9 cellular contexts compared by ENCODE assay signal in the genomic region with DNA sequence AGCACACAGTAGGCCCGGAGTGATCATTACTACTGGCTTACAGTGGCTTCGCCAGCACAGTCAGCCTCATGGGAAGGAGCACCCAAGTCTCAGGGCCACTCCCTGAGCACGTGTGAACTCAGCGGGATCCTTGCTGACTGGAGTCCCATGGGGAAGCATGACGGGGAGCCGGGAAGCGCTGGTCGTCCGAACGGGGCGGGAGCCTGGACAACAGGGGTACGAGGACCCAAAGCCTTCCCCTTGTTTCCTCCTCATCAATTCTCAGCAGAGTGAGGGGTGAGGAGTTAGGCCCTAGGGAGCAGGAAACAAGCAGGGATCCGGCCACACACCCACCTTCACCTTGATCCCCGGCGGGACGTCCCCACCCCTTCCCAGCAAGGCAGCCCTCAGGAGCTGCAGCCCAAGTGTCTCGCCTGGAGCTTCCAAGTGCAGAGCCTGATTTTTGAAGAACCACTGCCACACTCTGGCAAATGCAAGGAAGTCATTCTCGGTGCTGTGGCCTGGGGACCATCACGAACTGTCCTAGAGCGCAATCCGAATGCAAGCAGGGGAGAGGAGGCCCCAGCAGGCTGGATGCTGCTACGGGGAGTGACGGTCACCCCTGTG. TPM values are rescaled to one million over a fixed set of nuclear protein-coding genes. Genes with fewer than 3 reads are reported as not detected.
DNase-seq lines count a peak whose midpoint lies in the region; ATAC-seq and TF ChIP-seq lines count a peak whose summit lies in the region.
"Had no signal": no experiment of that assay in that cellular context is flagged by ENCODE, and none has a peak within 500 bp of the region (broad histone marks: within the 10 kb centered on the region; RNA-seq: fewer than 3 reads in every experiment).

No MANE protein-coding gene starts in this region.

- no peak overlapping the region for H2BK5ac ChIP-seq in trophoblast cell (ENCODE audit: low read depth, low read length, poor library complexity)

- intact Hi-C loops in heart right ventricle (cut with DNase I) = loop anchor here in 8 of 10 donors (2.0 to 10.0 kb wide), 8 partner anchors 322 to 978 kb away; no protein-coding TSS in a partner anchor

- WGBS in heart right ventricle, 2 donors = 26 to 27% methylated on average over 23 of the region's 23 CpGs
- WGBS in trophoblast cell (ENCODE audit: extremely low coverage, insufficient coverage, insufficient read length) = no CpG with 5 or more reads among the region's 23 CpGs

- no peak overlapping the region for H3K4me3 ChIP-seq in AG04449 (ENCODE audit: low read depth, low read length)
- peak overlapping the region in 9 of 10 donors; percentile 11 to 50 (median 33) for H3K4me3 ChIP-seq in heart right ventricle
- H3K4me3 ChIP-seq in trophoblast cell (ENCODE audit: low read depth, low read length) = no peak overlapping the region

- H3K4ac ChIP-seq in trophoblast cell (ENCODE audit: low read depth, low read length) = no peak overlapping the region

- H2AFZ ChIP-seq in trophoblast cell (ENCODE audit: insufficient read depth, low read length, poor library complexity) = peak overlapping the region; percentile 23

- H3K79me2 ChIP-seq in trophoblast cell (ENCODE audit: control insufficient read depth, insufficient read depth, low read length, poor library complexity) = no peaks in the 10 kb centered on the region

- ATAC-seq in T-helper 17 cell = peak; percentile 12
- ATAC-seq in heart right ventricle = peak; percentile 82 to 93 (median 88)
- no peak for ATAC-seq in HG02798 (IDR thresholded peaks at IDR 0.05; ENCODE audit: poor library complexity, unreplicated experiment)
- ATAC-seq in activated T-helper 17 cell treated with anti-CD3 and anti-CD28 coated beads, Interleukin-2, amount 50 U/mL, for 72 hours (replicated peaks) = no peak

- peak overlapping the region; percentile 73 for H4K91ac ChIP-seq in trophoblast cell (ENCODE audit: low read depth, low read length)

- CTCF ChIA-PET in AG04449 (lab: Yijun Ruan, JAX) = interaction anchor here (0.6 to 5.7 kb wide), 36 partner anchors 10 to 783 kb away, joined by 3 to 73 read pairs (median 4); partner anchors contain the start of genes B3GALNT2, RBM34 and TARBP1

- peak overlapping the region; percentile 57 for H3K18ac ChIP-seq in trophoblast cell (ENCODE audit: low read length)

- no peak overlapping the region for H4K12ac ChIP-seq in trophoblast cell (ENCODE audit: low read depth, low read length)

- peak overlapping the region; percentile 11 for H3K27ac Mint-ChIP-seq in T-helper 17 cell
- no peak overlapping the region for H3K27ac Mint-ChIP-seq in activated T-helper 17 cell treated with anti-CD3 and anti-CD28 coated beads, Interleukin-2, amount 50 U/mL, for 72 hours
- H3K27ac Mint-ChIP-seq: dendritic cell treated with granulocyte-macrophage colony-stimulating factor and Interleukin-4, amounts not matched to agents 40 ng/mL and 50 ng/mL, for 4 days had no signal

- peaks cover 7% of the 10 kb centered on the region for H3K4me1 Mint-ChIP-seq in T-helper 17 cell
- peaks cover 10% of the 10 kb centered on the region for H3K4me1 Mint-ChIP-seq in activated T-helper 17 cell treated with anti-CD3 and anti-CD28 coated beads, Interleukin-2, amount 50 U/mL, for 72 hours

- H3K36me3 Mint-ChIP-seq in T-helper 17 cell (ENCODE audit: low read depth) = peaks cover 3% of the 10 kb centered on the region
- H3K36me3 Mint-ChIP-seq in activated T-helper 17 cell treated with anti-CD3 and anti-CD28 coated beads, Interleukin-2, amount 50 U/mL, for 72 hours (ENCODE audit: low read depth) = no peaks in the 10 kb centered on the region

- no peaks in the 10 kb centered on the region for H3K27me3 ChIP-seq in heart right ventricle
- no peaks in the 10 kb centered on the region for H3K27me3 ChIP-seq in trophoblast cell (ENCODE audit: insufficient read depth, low read length)

- H2AK5ac ChIP-seq in trophoblast cell (ENCODE audit: low read length) = peak overlapping the region; percentile 76

- no peaks in the 10 kb centered on the region for H3K9me3 Mint-ChIP-seq in activated T-helper 17 cell treated with anti-CD3 and anti-CD28 coated beads, Interleukin-2, amount 50 U/mL, for 72 hours
- H3K9me3 Mint-ChIP-seq: dendritic cell treated with granulocyte-macrophage colony-stimulating factor and Interleukin-4, amounts not matched to agents 40 ng/mL and 50 ng/mL, for 4 days had no signal

- TF ChIP-seq CTCF in AG04449 (IDR thresholded peaks at IDR 0.05; ENCODE audit: insufficient read depth, low read length, missing control alignments) (peak; percentile 38), GM13977 (IDR thresholded peaks at IDR 0.05; ENCODE audit: extremely low read depth, insufficient read depth, missing control alignments) (peak; percentile 40), heart right ventricle (IDR thresholded peaks at IDR 0.05) (peak in 4 of 9 donors; percentile 10 to 49 (median 31))

- no peak overlapping the region for H2BK120ac ChIP-seq in trophoblast cell (ENCODE audit: insufficient read depth, low read length, poor library complexity)

- H3K27ac ChIP-seq in heart right ventricle (peak overlapping the region in 6 of 10 donors; percentile 11 to 67 (median 32)), trophoblast cell (ENCODE audit: low read depth, low read length) (no peak overlapping the region)

- peak overlapping the region; percentile 27 for H3K14ac ChIP-seq in trophoblast cell (ENCODE audit: low read length)

- in situ Hi-C loops in GM13977 (cut with MboI; ENCODE audit: low pct_unique_long_range_greater_than_20kb, low sequenced_read_pairs, unreplicated experiment) = loop anchor here (5.0 to 25.0 kb wide), 2 partner anchors 356 to 596 kb away; no protein-coding TSS in a partner anchor

- H3K27me3 Mint-ChIP-seq in T-helper 17 cell = peaks cover 9% of the 10 kb centered on the region
- H3K27me3 Mint-ChIP-seq in activated T-helper 17 cell treated with anti-CD3 and anti-CD28 coated beads, Interleukin-2, amount 50 U/mL, for 72 hours = no peaks in the 10 kb centered on the region

- no peaks in the 10 kb centered on the region for H3K9me3 ChIP-seq in T-helper 17 cell (ENCODE audit: control insufficient read depth, low read length, poor library complexity, severe bottlenecking)
- H3K9me3 ChIP-seq in heart right ventricle = no peaks in the 10 kb centered on the region
- no peaks in the 10 kb centered on the region for H3K9me3 ChIP-seq in trophoblast cell (ENCODE audit: insufficient read depth, low read depth, low read length)

- H3K23ac ChIP-seq in trophoblast cell (ENCODE audit: low read length) = no peak overlapping the region

- H3K4me2 ChIP-seq in trophoblast cell (ENCODE audit: low read length) = peak overlapping the region; percentile 46

- H3K36me3 ChIP-seq in heart right ventricle = no peaks in the 10 kb centered on the region
- H3K36me3 ChIP-seq in trophoblast cell (ENCODE audit: control insufficient read depth in 1 of 2, insufficient read depth in 2 of 2, low read length in 2 of 2) = no peaks in the 10 kb centered on the region

- no peak for DNase-seq in AG04449 (ENCODE audit: low read depth, low spot score)
- no peak for DNase-seq in GM13977 (ENCODE audit: low spot score)
- DNase-seq in T-helper 17 cell = no peak
- peak; percentile 43 to 72 for DNase-seq in heart right ventricle
- DNase-seq in trophoblast cell = peak; percentile 56 to 59
- no peak for DNase-seq in stimulated activated CD4-positive, alpha-beta T cell treated with anti-CD3 and anti-CD28 coated beads, Interleukin-4, amount 100 ng/mL, for 4 hours

- H4K8ac ChIP-seq in trophoblast cell (ENCODE audit: low read depth, low read length) = peak overlapping the region; percentile 27

- POLR2A ChIA-PET in AG04449 (lab: Yijun Ruan, JAX) = interaction anchor here (0.6 kb wide), 1 partner anchor 559 kb away, joined by 4 read pairs; no protein-coding TSS in a partner anchor

- H2BK12ac ChIP-seq in trophoblast cell (ENCODE audit: low read length) = peak overlapping the region; percentile 82

- no peak overlapping the region for H3K4me3 Mint-ChIP-seq in T-helper 17 cell
- H3K4me3 Mint-ChIP-seq in activated T-helper 17 cell treated with anti-CD3 and anti-CD28 coated beads, Interleukin-2, amount 50 U/mL, for 72 hours = no peak overlapping the region
- H3K4me3 Mint-ChIP-seq: dendritic cell treated with granulocyte-macrophage colony-stimulating factor and Interleukin-4, amounts not matched to agents 40 ng/mL and 50 ng/mL, for 4 days had no signal

- H3K4me1 ChIP-seq in heart right ventricle = peaks cover 3 to 15% (median 12%) of the 10 kb centered on the region in 9 donors
- peaks cover 13 to 14% of the 10 kb centered on the region in 2 experiments for H3K4me1 ChIP-seq in trophoblast cell (ENCODE audit: control insufficient read depth in 1 of 2, insufficient read depth in 2 of 2, low read length in 2 of 2)

- H3K9ac ChIP-seq in trophoblast cell (ENCODE audit: low read length) = no peak overlapping the region

- H3K79me1 ChIP-seq in trophoblast cell (ENCODE audit: low read length) = peaks cover 13% of the 10 kb centered on the region

RNA-seq across cellular contexts. Expression of gene TOMM20, which starts 35.5 kb away (rescaled TPM):
- total RNA-seq in T-helper 17 cell (100 to 1,000 TPM; 105 to 112 TPM), heart right ventricle (100 to 1,000 TPM in 3 of 10 donors, 10 to 100 TPM in 7; 85.0 to 113 (median 94.6) TPM)
- polyA plus RNA-seq in heart right ventricle = 10 to 100 TPM; 40.0 to 54.4 TPM
- 92.6 and 96.4 TPM in 2 replicates for polyA plus RNA-seq in trophoblast cell (2013)
- 100 to 1,000 TPM; 110 to 117 TPM for total RNA-seq in activated T-helper 17 cell treated with anti-CD3 and anti-CD28 coated beads, Interleukin-2, amount 50 U/mL, for 72 hours

Comparison
In these comparisons a context has a peak if more than half of its experiments do, and no peak if none do; other contexts are left out.
1. DNase-seq: peak in heart right ventricle (2 of 2) and trophoblast cell (2 of 2); none in AG04449 (single experiment), GM13977 (single experiment), T-helper 17 cell (0 of 3) and stimulated activated CD4-positive, alpha-beta T cell treated with anti-CD3 and anti-CD28 coated beads, Interleukin-4, amount 100 ng/mL, for 4 hours (0 of 2).
2. H3K4me3 ChIP-seq: peak in heart right ventricle (9 of 10); none in AG04449 (single experiment) and trophoblast cell (single experiment).
3. ATAC-seq: peak in T-helper 17 cell (single experiment) and heart right ventricle (8 of 8); none in HG02798 (single experiment) and activated T-helper 17 cell treated with anti-CD3 and anti-CD28 coated beads, Interleukin-2, amount 50 U/mL, for 72 hours (single experiment).